8 cellular contexts compared by ENCODE assay signal in genomic region chr9:21030389-21031035, GRCh38.
DNase-seq lines count a peak whose midpoint lies in the region; ATAC-seq, FAIRE-seq and TF ChIP-seq lines count a peak whose summit lies in the region.

No MANE protein-coding gene starts in this region.

- no peak for FAIRE-seq in D721Med (lab: Jason Lieb, UNC)

- H3K9ac ChIP-seq in HUES48 (ENCODE audit: low read depth, low read length) (no peak overlapping the region), adipocyte (ENCODE audit: low read length) (peak overlapping the region; percentile 78)

- TF ChIP-seq CTCF in GM12875 (IDR thresholded peaks at IDR 0.05; ENCODE audit: borderline replicate concordance, insufficient read depth, low read depth, low read length) (no peak), D721Med (IDR thresholded peaks at IDR 0.05; ENCODE audit: insufficient read depth, missing control alignments) (no peak)

- peak overlapping the region; percentile 63 for H3K4me3 ChIP-seq in GM12875 (ENCODE audit: low read depth, low read length)
- H3K4me3 ChIP-seq in HUES48 (ENCODE audit: low read depth, low read length): peak overlapping the region; percentile 46
- H3K4me3 ChIP-seq in adipocyte (ENCODE audit: low read length): peak overlapping the region; percentile 81

- H3K9me3 ChIP-seq in HUES48 (ENCODE audit: control insufficient read depth, insufficient read depth, low read length) (no peaks in the 10 kb centered on the region), adipocyte (ENCODE audit: control insufficient read depth, low read length) (no peaks in the 10 kb centered on the region)

- H3K27ac ChIP-seq in HUES48 (ENCODE audit: low read depth, low read length): peak overlapping the region; percentile 62

- DNase-seq in adipocyte (ENCODE audit: low read depth) (peak; percentile 72), iPS-NIHi7 (ENCODE audit: extremely low spot score) (peak; percentile 38), superior temporal gyrus (ENCODE audit: extremely low spot score) (peak; percentile 50), NCI-H82 treated with DMSO at 0.1 percent for 48 hours (lab: John Stamatoyannopoulos, UW; ENCODE audit: unreplicated experiment) (no peak), D721Med (ENCODE audit: insufficient read length, low spot score) (no peak)

- H3K4me1 ChIP-seq in HUES48 (ENCODE audit: control insufficient read depth, insufficient read depth, low read length) (peaks cover 15% of the 10 kb centered on the region), adipocyte (ENCODE audit: control insufficient read depth, insufficient read depth, low read length) (peaks cover 11% of the 10 kb centered on the region)

- peak; percentile 72 for ATAC-seq in GM21526 (IDR thresholded peaks at IDR 0.05; ENCODE audit: low FRiP score, unreplicated experiment)

- peaks cover 5% of the 10 kb centered on the region; the same call in 1 of the 2 replicates for H3K27me3 ChIP-seq in HUES48 (ENCODE audit: control insufficient read depth, insufficient read depth, low read length)
- no peaks in the 10 kb centered on the region for H3K27me3 ChIP-seq in adipocyte (replicated peaks; ENCODE audit: control insufficient read depth, insufficient read depth, low read length)

- H3K36me3 ChIP-seq in HUES48 (ENCODE audit: control insufficient read depth, insufficient read depth, low read length) (no peaks in the 10 kb centered on the region), adipocyte (ENCODE audit: control insufficient read depth, insufficient read depth, low read length, severe bottlenecking) (peaks cover 3% of the 10 kb centered on the region)

Comparison
In these comparisons a context has a peak if more than half of its experiments do, and no peak if none do; other contexts are left out.
1. DNase-seq: peak in adipocyte (single experiment), iPS-NIHi7 (single experiment) and superior temporal gyrus (single experiment); none in NCI-H82 treated with DMSO at 0.1 percent for 48 hours (single experiment) and D721Med (single experiment).
2. Peak in every context shown above with its lines, with median percentiles within 50 percentile points of each other: H3K4me3 ChIP-seq.